ENCODE assay signal across 1 cellular context in the genomic region with DNA sequence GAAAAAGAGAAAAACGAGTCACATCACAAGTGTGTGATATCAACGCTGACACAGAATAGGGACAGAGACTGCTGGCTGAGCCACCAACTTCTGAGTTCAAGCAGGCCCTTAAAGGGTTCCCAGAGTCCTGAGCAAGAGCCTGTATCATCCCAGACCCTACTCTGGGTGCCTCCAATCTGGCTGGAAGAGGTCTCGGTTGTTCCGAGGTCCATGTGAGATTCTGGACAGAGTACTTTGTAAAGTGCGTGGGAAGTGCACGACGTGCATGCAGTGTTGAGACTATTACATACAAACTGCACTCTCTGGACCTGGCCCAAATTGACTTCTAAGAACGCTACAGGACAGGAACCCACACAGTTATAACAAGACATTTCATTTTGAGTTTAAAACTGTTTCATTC.
TF ChIP-seq lines count a peak whose summit lies in the region.

No MANE protein-coding gene starts in this region.

TF ChIP-seq in A549, 52 proteins besides CTCF, POLR2A, EP300 and RAD21:
- TF ChIP-seq ZC3H11A (IDR thresholded peaks at IDR 0.05) = no peak
- no peak for TF ChIP-seq BHLHE40 (IDR thresholded peaks at IDR 0.05; ENCODE audit: low read depth, low read length)
- TF ChIP-seq ESRRA (IDR thresholded peaks at IDR 0.05; ENCODE audit: borderline replicate concordance, low read length) = no peak
- TF ChIP-seq BCL3 (IDR thresholded peaks at IDR 0.05) = no peak
- no peak for TF ChIP-seq GATA3 (IDR thresholded peaks at IDR 0.05; ENCODE audit: borderline replicate concordance)
- no peak for TF ChIP-seq RARB (CRISPR knock-in tag; IDR thresholded peaks at IDR 0.05)
- no peak for TF ChIP-seq KDM5A (IDR thresholded peaks at IDR 0.05)
- no peak for TF ChIP-seq RFX5 (IDR thresholded peaks at IDR 0.05)
- TF ChIP-seq, protein P1, sequence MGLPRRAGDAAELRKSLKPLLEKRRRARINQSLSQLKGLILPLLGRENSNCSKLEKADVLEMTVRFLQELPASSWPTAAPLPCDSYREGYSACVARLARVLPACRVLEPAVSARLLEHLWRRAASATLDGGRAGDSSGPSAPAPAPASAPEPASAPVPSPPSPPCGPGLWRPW (IDR thresholded peaks at IDR 0.05) = no peak
- no peak for TF ChIP-seq SMC3 (IDR thresholded peaks at IDR 0.05)
- no peak for TF ChIP-seq PHF8 (IDR thresholded peaks at IDR 0.05; ENCODE audit: borderline replicate concordance, low read depth)
- no peak for TF ChIP-seq RNF2 (IDR thresholded peaks at IDR 0.05; ENCODE audit: borderline replicate concordance, low read depth)
- no peak for TF ChIP-seq ZFP36 (IDR thresholded peaks at IDR 0.05; ENCODE audit: borderline replicate concordance, partially characterized antibody)
- TF ChIP-seq CBX8 (IDR thresholded peaks at IDR 0.05) = no peak
- no peak for TF ChIP-seq CBX2 (IDR thresholded peaks at IDR 0.05; ENCODE audit: borderline replicate concordance, low read depth)
- no peak for TF ChIP-seq NR3C1 (IDR thresholded peaks at IDR 0.05)
